12 cellular contexts compared by ENCODE assay signal in the genomic region with DNA sequence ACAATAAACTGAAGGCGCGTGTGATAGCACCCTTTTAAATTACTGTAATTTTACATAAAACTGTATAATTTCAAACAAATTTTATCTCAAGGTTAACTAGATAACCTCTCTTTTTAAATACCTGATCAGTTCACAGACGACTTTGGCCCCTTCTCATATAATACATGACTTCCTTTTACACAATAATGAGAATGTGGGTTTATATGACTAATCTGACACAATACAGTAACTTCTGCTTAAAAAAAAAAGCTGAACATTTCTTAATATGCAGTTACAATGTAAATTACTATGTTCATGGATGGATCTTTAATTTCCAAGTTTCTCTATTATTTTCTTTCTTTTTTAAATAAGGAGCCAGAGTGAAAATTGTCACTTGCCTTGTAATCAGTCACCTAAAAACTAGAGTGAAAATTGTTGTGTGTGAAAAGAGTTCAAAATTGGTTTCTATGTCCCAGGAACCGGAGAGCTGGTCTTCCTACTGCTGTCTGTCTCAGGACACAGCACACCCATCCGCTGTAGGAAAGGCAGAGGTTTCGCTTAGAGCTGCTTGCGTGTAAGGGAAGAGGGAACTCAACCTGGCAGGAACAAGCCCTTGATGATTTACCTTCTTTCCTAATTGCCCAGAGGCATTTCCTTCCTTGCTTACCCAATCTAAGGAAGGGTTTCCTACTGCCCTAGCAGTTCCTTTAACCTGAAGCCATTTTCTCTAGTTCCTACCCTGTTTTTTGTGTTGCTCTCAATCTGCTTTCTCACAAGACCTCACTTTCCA. TPM values are rescaled to one million over a fixed set of nuclear protein-coding genes. Genes with fewer than 3 reads are reported as not detected.
A peak's percentile ranks its signal among the peaks of the same experiment; 100 is the strongest.
DNase-seq lines count a peak whose midpoint lies in the region; ATAC-seq, FAIRE-seq and TF ChIP-seq lines count a peak whose summit lies in the region.
"Had no signal": no experiment of that assay in that cellular context is flagged by ENCODE, and none has a peak within 500 bp of the region (broad histone marks: within the 10 kb centered on the region; RNA-seq: fewer than 3 reads in every experiment).

No MANE protein-coding gene starts in this region.

- peak overlapping the region; percentile 39 for H3K18ac ChIP-seq in mesendoderm (ENCODE audit: low read length)

- no peaks in the 10 kb centered on the region for H3K79me2 ChIP-seq in mesendoderm (ENCODE audit: control insufficient read depth, insufficient read depth, low read length)

- no peak overlapping the region for H2BK15ac ChIP-seq in mesendoderm (replicated peaks; ENCODE audit: low read depth)

- no CpG with 5 or more reads among the region's 7 CpGs for WGBS in mesendoderm (ENCODE audit: extremely low coverage, insufficient coverage, low lambda C conversion rate)

- no peaks in the 10 kb centered on the region for H3K4me1 ChIP-seq in mesendoderm (ENCODE audit: control insufficient read depth, low read depth, low read length)

- no peak overlapping the region for H3K4me3 ChIP-seq in bronchial epithelial cell (ENCODE audit: low read depth, low read length)
- no peak overlapping the region for H3K4me3 ChIP-seq in mesendoderm (ENCODE audit: low read length)

- no peak overlapping the region for H3K4me2 ChIP-seq in mesendoderm (ENCODE audit: low read length)

- FAIRE-seq in bronchial epithelial cell (lab: Jason Lieb, UNC) = no peak

- no peak overlapping the region for H3K56ac ChIP-seq in mesendoderm (ENCODE audit: low read length)

- H3K27ac ChIP-seq in mesendoderm (ENCODE audit: low read depth, low read length) = no peak overlapping the region

- no peak overlapping the region for H3K23ac ChIP-seq in mesendoderm (ENCODE audit: low read length)

- no peaks in the 10 kb centered on the region for H3K79me1 ChIP-seq in mesendoderm (ENCODE audit: low read length)

- no peak overlapping the region for H2BK5ac ChIP-seq in mesendoderm (ENCODE audit: low read length)

- DNase-seq in CD1c-positive myeloid dendritic cell (ENCODE audit: extremely low spot score) (peak; percentile 69), NCI-H526 treated with DMSO at 0.1 percent for 48 hours (lab: John Stamatoyannopoulos, UW) (peak; percentile 78), bronchial epithelial cell (ENCODE audit: low read depth) (peak; percentile 50), mesendoderm (peak; percentile 40), SHP77 (lab: John Stamatoyannopoulos, UW) (no peak)
- DNase-seq in stimulated activated CD4-positive, alpha-beta T cell treated with anti-CD3 and anti-CD28 coated beads, Interleukin-4, amount 100 ng/mL, for 24 hours = no peak
- DNase-seq: activated naive CD4-positive, alpha-beta T cell treated with anti-CD3 and anti-CD28 coated beads, Interleukin-2, amount 50 U/mL, for 16 hours; immature natural killer cell; NCI-H2029; T-helper 2 cell had no signal

- H3K36me3 ChIP-seq in bronchial epithelial cell (ENCODE audit: control insufficient read depth, insufficient read depth, low read length) = no peaks in the 10 kb centered on the region
- H3K36me3 ChIP-seq in mesendoderm (ENCODE audit: control insufficient read depth, insufficient read depth, low read length) = no peaks in the 10 kb centered on the region

- ATAC-seq in GM18498 (IDR thresholded peaks at IDR 0.05; ENCODE audit: unreplicated experiment) = no peak
- ATAC-seq in GM19328 (IDR thresholded peaks at IDR 0.05; ENCODE audit: unreplicated experiment) = no peak

- no peak overlapping the region for H4K8ac ChIP-seq in mesendoderm (ENCODE audit: low read depth, low read length)

- no peak overlapping the region for H3K4ac ChIP-seq in mesendoderm (ENCODE audit: low read depth, low read length)

- no peak overlapping the region for H3K9ac ChIP-seq in mesendoderm (ENCODE audit: low read length)

- no peak overlapping the region for H4K5ac ChIP-seq in mesendoderm (ENCODE audit: low read length)

- no peak for TF ChIP-seq CTCF in bronchial epithelial cell (IDR thresholded peaks at IDR 0.05; ENCODE audit: insufficient read depth, low read length, severe bottlenecking)

- no peak overlapping the region for H2AK5ac ChIP-seq in mesendoderm (ENCODE audit: low read length)

- H3K27me3 ChIP-seq in bronchial epithelial cell (ENCODE audit: control insufficient read depth, insufficient read depth, low read length) (no peaks in the 10 kb centered on the region), mesendoderm (ENCODE audit: insufficient read depth, low read length, poor library complexity) (no peaks in the 10 kb centered on the region)

- no peak overlapping the region for H2BK120ac ChIP-seq in mesendoderm (ENCODE audit: low read depth, low read length)

RNA-seq across cellular contexts. Expression of a gene that starts 33.3 kb away (rescaled TPM):
- 10.5 and 20.0 TPM in 2 replicates for total RNA-seq in bronchial epithelial cell
- 0.42 TPM for polyA plus RNA-seq in mesendoderm (2013, experiment 1 of 2)
- 0.56 TPM for polyA plus RNA-seq in mesendoderm (2013, experiment 2 of 2)

Comparison
In these comparisons a context has a peak if more than half of its experiments do, and no peak if none do; other contexts are left out.
1. DNase-seq: peak in CD1c-positive myeloid dendritic cell (single experiment), NCI-H526 treated with DMSO at 0.1 percent for 48 hours (single experiment), bronchial epithelial cell (single experiment) and mesendoderm (single experiment); none in stimulated activated CD4-positive, alpha-beta T cell treated with anti-CD3 and anti-CD28 coated beads, Interleukin-4, amount 100 ng/mL, for 24 hours (single experiment) and SHP77 (0 of 2).